In the genomic region with DNA sequence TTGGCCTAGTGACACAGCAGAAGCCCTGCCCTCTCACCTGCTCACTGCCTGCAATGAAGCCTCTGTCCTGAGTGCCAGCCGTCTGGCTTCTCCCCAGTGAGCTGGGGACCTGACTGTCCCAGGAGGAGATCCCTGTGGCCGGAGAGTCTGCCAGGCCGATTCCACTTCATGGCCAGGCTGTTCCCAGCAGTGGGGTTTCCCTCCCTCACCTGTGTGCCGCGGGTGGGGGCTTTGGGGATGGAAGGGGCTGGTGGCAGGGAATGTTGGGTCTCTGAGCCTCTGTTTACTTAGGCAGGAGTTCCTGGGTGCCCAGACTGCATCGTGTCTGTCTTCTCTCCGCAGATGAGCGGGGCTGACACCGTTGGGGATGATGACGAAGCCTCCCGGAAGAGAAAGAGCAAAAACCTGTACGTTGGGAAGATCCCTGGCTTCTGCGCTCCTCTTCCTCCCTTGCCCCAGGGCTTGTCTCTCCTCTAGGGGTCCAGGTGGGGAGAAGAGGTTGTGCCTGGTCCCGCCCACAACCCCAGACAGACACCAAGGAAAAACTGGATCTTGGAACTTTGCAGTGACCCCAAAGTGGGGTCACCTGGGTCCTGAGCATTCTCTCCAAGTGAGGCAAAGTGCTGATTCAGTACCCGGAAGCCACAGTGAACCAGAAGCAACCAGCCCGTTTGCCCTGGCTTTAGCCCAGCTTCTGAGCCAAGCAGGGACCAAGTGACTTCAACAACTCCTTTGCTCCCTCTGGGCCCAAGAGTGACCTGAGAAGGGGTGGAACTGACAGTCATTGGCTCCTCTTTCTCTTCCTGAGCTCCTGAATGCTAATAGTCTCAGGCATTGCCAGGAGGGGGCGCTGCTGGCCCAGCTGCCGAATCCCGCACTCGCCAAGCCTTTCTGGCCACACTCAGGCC, we compare ENCODE assay signal across 8 cellular contexts.
DNase-seq lines count a peak whose midpoint lies in the region; ATAC-seq and TF ChIP-seq lines count a peak whose summit lies in the region.

No MANE protein-coding gene starts in this region.

- peaks cover 0 to 38% (median 7%) of the 10 kb centered on the region in 3 donors for H3K36me3 Mint-ChIP-seq in naive thymus-derived CD8-positive, alpha-beta T cell

- peaks cover under 1 to 19% (median 14%) of the 10 kb centered on the region in 4 donors for H3K36me3 ChIP-seq in esophagus muscularis mucosa
- H3K36me3 ChIP-seq in suprapubic skin: peaks cover 8% of the 10 kb centered on the region

- intact Hi-C loops in esophagus muscularis mucosa (cut with DNase I): loop anchor here (1.0 to 2.0 kb wide), 2 partner anchors 64 to 144 kb away; no protein-coding TSS in a partner anchor

- H3K27me3 Mint-ChIP-seq in naive thymus-derived CD8-positive, alpha-beta T cell: no peaks in the 10 kb centered on the region

- H3K4me1 ChIP-seq in esophagus muscularis mucosa (peaks cover 74 to 92% (median 87%) of the 10 kb centered on the region in 4 donors), suprapubic skin (peaks cover 79% of the 10 kb centered on the region)

- no peak overlapping the region for H3K4me3 Mint-ChIP-seq in naive thymus-derived CD8-positive, alpha-beta T cell

- H3K4me3 ChIP-seq in esophagus muscularis mucosa: no peak overlapping the region
- no peak overlapping the region for H3K4me3 ChIP-seq in suprapubic skin

- TF ChIP-seq CTCF in esophagus muscularis mucosa (IDR thresholded peaks at IDR 0.05): peak; percentile 88 to 97 (median 89)
- peak; percentile 89 to 92 for TF ChIP-seq CTCF in suprapubic skin (IDR thresholded peaks at IDR 0.05)

- peak; percentile 75 for DNase-seq in AG08395 (ENCODE audit: low spot score)
- DNase-seq in NOMO-1 treated with DMSO at 0.1 percent for 48 hours (lab: John Stamatoyannopoulos, UW; ENCODE audit: unreplicated experiment): peak; percentile 54
- DNase-seq in activated CD8-positive, alpha-beta memory T cell treated with anti-CD3 and anti-CD28 coated beads, Interleukin-2, amount 50 U/mL, for 4 hours: peak; percentile 48
- DNase-seq in esophagus muscularis mucosa (ENCODE audit: extremely low spot score): peak; percentile 96
- peak in 8 of 10 donors; percentile 16 to 64 (median 34) for DNase-seq in naive thymus-derived CD8-positive, alpha-beta T cell
- peak; percentile 86 to 90 for DNase-seq in suprapubic skin (ENCODE audit: low spot score in 2 of 2)

- 73% methylated on average over 13 of the region's 20 CpGs for WGBS in esophagus muscularis mucosa
- WGBS in suprapubic skin: 38% methylated on average over 17 of the region's 20 CpGs

- TF ChIP-seq POLR2A in esophagus muscularis mucosa (IDR thresholded peaks at IDR 0.05; ENCODE audit: low read depth) (no peak), suprapubic skin (IDR thresholded peaks at IDR 0.05) (no peak)

- no peaks in the 10 kb centered on the region for H3K9me3 Mint-ChIP-seq in naive thymus-derived CD8-positive, alpha-beta T cell

- no peaks in the 10 kb centered on the region for H3K9me3 ChIP-seq in esophagus muscularis mucosa
- no peaks in the 10 kb centered on the region for H3K9me3 ChIP-seq in suprapubic skin

- POLR2A ChIA-PET in naive thymus-derived CD8-positive, alpha-beta T cell (lab: Charles Lee): interaction anchor here (0.7 kb wide), 1 partner anchor 34 kb away, joined by 3 read pairs; no protein-coding TSS in a partner anchor

- TF ChIP-seq EP300 in esophagus muscularis mucosa (IDR thresholded peaks at IDR 0.05): no peak
- no peak for TF ChIP-seq EP300 in suprapubic skin (IDR thresholded peaks at IDR 0.05)

- H3K27me3 ChIP-seq in esophagus muscularis mucosa (no peaks in the 10 kb centered on the region), suprapubic skin (no peaks in the 10 kb centered on the region)

- peak overlapping the region; percentile 36 to 83 (median 72) for H3K27ac ChIP-seq in esophagus muscularis mucosa (replicated peaks in 1 of 4)
- H3K27ac ChIP-seq in suprapubic skin: peak overlapping the region; percentile 19

- ATAC-seq in GM18502 (IDR thresholded peaks at IDR 0.05; ENCODE audit: poor library complexity, unreplicated experiment): peak; percentile 52
- ATAC-seq in HG03280 (IDR thresholded peaks at IDR 0.05; ENCODE audit: unreplicated experiment): peak; percentile 58
- no peak for ATAC-seq in naive thymus-derived CD8-positive, alpha-beta T cell

- peak overlapping the region in 2 of 10 donors; percentile 58 to 65 for H3K27ac Mint-ChIP-seq in naive thymus-derived CD8-positive, alpha-beta T cell

- peaks cover 5 to 42% (median 30%) of the 10 kb centered on the region in 4 donors for H3K4me1 Mint-ChIP-seq in naive thymus-derived CD8-positive, alpha-beta T cell

Comparison
In these comparisons a context has a peak if more than half of its experiments do, and no peak if none do; other contexts are left out.
1. DNase-seq: peak in every context shown above with its lines; median percentile 96 in esophagus muscularis mucosa; 88 in suprapubic skin; 75 in AG08395; 54 in NOMO-1 treated with DMSO at 0.1 percent for 48 hours; 48 in activated CD8-positive, alpha-beta memory T cell treated with anti-CD3 and anti-CD28 coated beads, Interleukin-2, amount 50 U/mL, for 4 hours; 34 in naive thymus-derived CD8-positive, alpha-beta T cell.
2. ATAC-seq: peak in GM18502 (single experiment) and HG03280 (single experiment); none in naive thymus-derived CD8-positive, alpha-beta T cell (0 of 2).